ENCODE assay signal across 1 cellular context in genomic region chrX:71102292-71102691, GRCh38.
TF ChIP-seq lines count a peak whose summit lies in the region.

No MANE protein-coding gene starts in this region.

TF ChIP-seq in K562, 482 proteins besides CTCF, POLR2A, EP300 and RAD21:
- TF ChIP-seq, protein P1, sequence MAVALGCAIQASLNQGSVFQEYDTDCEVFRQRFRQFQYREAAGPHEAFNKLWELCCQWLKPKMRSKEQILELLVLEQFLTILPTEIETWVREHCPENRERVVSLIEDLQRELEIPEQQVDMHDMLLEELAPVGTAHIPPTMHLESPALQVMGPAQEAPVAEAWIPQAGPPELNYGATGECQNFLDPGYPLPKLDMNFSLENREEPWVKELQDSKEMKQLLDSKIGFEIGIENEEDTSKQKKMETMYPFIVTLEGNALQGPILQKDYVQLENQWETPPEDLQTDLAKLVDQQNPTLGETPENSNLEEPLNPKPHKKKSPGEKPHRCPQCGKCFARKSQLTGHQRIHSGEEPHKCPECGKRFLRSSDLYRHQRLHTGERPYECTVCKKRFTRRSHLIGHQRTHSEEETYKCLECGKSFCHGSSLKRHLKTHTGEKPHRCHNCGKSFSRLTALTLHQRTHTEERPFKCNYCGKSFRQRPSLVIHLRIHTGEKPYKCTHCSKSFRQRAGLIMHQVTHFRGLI (CRISPR knock-in tag; IDR thresholded peaks at IDR 0.05): no peak
- no peak for TF ChIP-seq ARHGAP35 (IDR thresholded peaks at IDR 0.05; ENCODE audit: partially characterized antibody)
- TF ChIP-seq SNIP1 (IDR thresholded peaks at IDR 0.05; ENCODE audit: low read depth): no peak
- peak; percentile 60 for TF ChIP-seq ARID1B (IDR thresholded peaks at IDR 0.05)
- TF ChIP-seq ZBTB7A (IDR thresholded peaks at IDR 0.05; ENCODE audit: borderline replicate concordance, control insufficient read depth, low read depth, low read length): peak; percentile 70; the same call in 1 of the 2 replicates
- TF ChIP-seq WHSC1 (IDR thresholded peaks at IDR 0.05; ENCODE audit: low read length): no peak
- TF ChIP-seq TAL1 (IDR thresholded peaks at IDR 0.05): peak; percentile 28; the same call in 1 of the 2 replicates
- peak; percentile 61 for TF ChIP-seq DPF2 (IDR thresholded peaks at IDR 0.05)
- TF ChIP-seq SP2 (IDR thresholded peaks at IDR 0.05; ENCODE audit: extremely low read depth, low read depth, low read length, poor library complexity, severe bottlenecking): no peak
- TF ChIP-seq HDAC1 (IDR thresholded peaks at IDR 0.05): peak in 1 of 2 experiments; percentile 33; a peak in 1 of 4 replicates
- TF ChIP-seq PCBP2 (IDR thresholded peaks at IDR 0.05; ENCODE audit: low read depth, low read length, poor library complexity, severe bottlenecking): no peak
- TF ChIP-seq CBFA2T3 (IDR thresholded peaks at IDR 0.05): peak; percentile 71
- TF ChIP-seq ZNF384 (IDR thresholded peaks at IDR 0.05; ENCODE audit: low read depth, low read length): 0 out of 2 replicates have a peak, but pooled peaks have one; percentile 9
- peak; percentile 51 for TF ChIP-seq TCF3 (CRISPR knock-in tag; IDR thresholded peaks at IDR 0.05)
- TF ChIP-seq POLR3A (IDR thresholded peaks at IDR 0.05; ENCODE audit: borderline replicate concordance, extremely low read depth, insufficient read depth, insufficient read length): no peak
- TF ChIP-seq NCOR1 (IDR thresholded peaks at IDR 0.05): peak; percentile 17; the same call in 1 of the 2 replicates
- peak; percentile 39 for TF ChIP-seq CBFA2T2 (conservative IDR thresholded peaks at IDR 0.05)
- TF ChIP-seq, protein P2, sequence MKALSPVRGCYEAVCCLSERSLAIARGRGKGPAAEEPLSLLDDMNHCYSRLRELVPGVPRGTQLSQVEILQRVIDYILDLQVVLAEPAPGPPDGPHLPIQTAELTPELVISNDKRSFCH (CRISPR knock-in tag; IDR thresholded peaks at IDR 0.05): no peak
- TF ChIP-seq, protein P2 (tag; IDR thresholded peaks at IDR 0.05): no peak
- TF ChIP-seq ZNF311 (CRISPR knock-in tag; IDR thresholded peaks at IDR 0.05): no peak
- TF ChIP-seq EGR1 (conservative IDR thresholded peaks at IDR 0.05): no peak
